ENCODE assay signal across 8 cellular contexts in genomic region chr17:42389135-42389417, GRCh38. TPM values are rescaled to one million over a fixed set of nuclear protein-coding genes. Genes with fewer than 3 reads are reported as not detected.
DNase-seq lines count a peak whose midpoint lies in the region; ATAC-seq and TF ChIP-seq lines count a peak whose summit lies in the region.

No MANE protein-coding gene starts in this region.

- DNase-seq in heart left ventricle (no peak), Right ventricle myocardium inferior (ENCODE audit: missing footprints) (no peak), SJSA1 (ENCODE audit: low read depth in 1 of 2, low spot score in 2 of 2) (no peak), fibroblast of the aortic adventitia (ENCODE audit: low read depth) (no peak), NCI-H146 (lab: John Stamatoyannopoulos, UW) (no peak), SIG-M5 (lab: John Stamatoyannopoulos, UW) (no peak)
- no peak for DNase-seq in effector CD8-positive, alpha-beta T cell (lab: John Stamatoyannopoulos, UW)

- H3K4me3 ChIP-seq in heart left ventricle (peak overlapping the region in 11 of 12 donors; percentile 21 to 100 (median 84)), SJSA1 (peak overlapping the region; percentile 10), fibroblast of the aortic adventitia (ENCODE audit: low read depth, low read length) (peak overlapping the region; percentile 59), skeletal muscle satellite cell (ENCODE audit: low read length) (peak overlapping the region; percentile 65)

- peaks cover 3 to 44% (median 24%) of the 10 kb centered on the region in 12 donors for H3K4me1 ChIP-seq in heart left ventricle
- peaks cover 15% of the 10 kb centered on the region for H3K4me1 ChIP-seq in SJSA1 (replicated peaks)
- peaks cover 18% of the 10 kb centered on the region for H3K4me1 ChIP-seq in skeletal muscle satellite cell (ENCODE audit: control insufficient read depth, insufficient read depth, low read length)

- intact Hi-C loops in heart left ventricle (cut with DNase I) (loop anchor here in 7 of 10 donors (2.0 to 5.0 kb wide), 3 partner anchors 18 to 67 kb away; no protein-coding TSS in a partner anchor), Right ventricle myocardium inferior (cut with DNase I) (loop anchor here (5.0 kb wide), 1 partner anchor 42 kb away; no protein-coding TSS in a partner anchor)

- H3K4me2 ChIP-seq in skeletal muscle satellite cell (ENCODE audit: low read length): peak overlapping the region; percentile 88

- H3K9ac ChIP-seq in skeletal muscle satellite cell (ENCODE audit: low read depth, low read length): peak overlapping the region; percentile 79

- H3K36me3 ChIP-seq in heart left ventricle (peaks cover 0 to 10% (median 0%) of the 10 kb centered on the region in 9 donors), SJSA1 (peaks cover 6% of the 10 kb centered on the region), skeletal muscle satellite cell (ENCODE audit: insufficient read depth, low read length) (no peaks in the 10 kb centered on the region)

- 1 to 7% (median 1%) methylated on average over 11 of the region's 11 CpGs for WGBS in heart left ventricle, 4 donors

- TF ChIP-seq POLR2A in heart left ventricle (IDR thresholded peaks at IDR 0.05): no peak

- H3K9me3 ChIP-seq in heart left ventricle: no peaks in the 10 kb centered on the region
- no peaks in the 10 kb centered on the region for H3K9me3 ChIP-seq in SJSA1 (replicated peaks)
- H3K9me3 ChIP-seq in skeletal muscle satellite cell (replicated peaks; ENCODE audit: low read length): no peaks in the 10 kb centered on the region

- H3K27ac ChIP-seq in heart left ventricle: peak overlapping the region; percentile 87 to 100 (median 96)
- peak overlapping the region; percentile 24; the same call in 1 of the 2 replicates for H3K27ac ChIP-seq in SJSA1

- TF ChIP-seq CTCF in heart left ventricle (IDR thresholded peaks at IDR 0.05): no peak
- TF ChIP-seq CTCF in fibroblast of the aortic adventitia (IDR thresholded peaks at IDR 0.05; ENCODE audit: insufficient read depth, low read length): no peak

- H3K27me3 ChIP-seq in heart left ventricle (no peaks in the 10 kb centered on the region), SJSA1 (replicated peaks) (no peaks in the 10 kb centered on the region), skeletal muscle satellite cell (ENCODE audit: control insufficient read depth, insufficient read depth, low read length) (no peaks in the 10 kb centered on the region)

- peak in 1 of 4 donors; percentile 44 for ATAC-seq in heart left ventricle
- ATAC-seq in Right ventricle myocardium inferior: no peak

RNA-seq across cellular contexts. Expression of gene STAT3, which starts 0.8 kb away (rescaled TPM):
- total RNA-seq in heart left ventricle: 100 to 1,000 TPM; 111 to 614 (median 148) TPM
- 100 to 1,000 TPM in 1 of 2 donors, 10 to 100 TPM in 1; 36.0 to 152 TPM for polyA plus RNA-seq in heart left ventricle
- total RNA-seq in Right ventricle myocardium inferior: 183 TPM
- 41.1 and 65.8 TPM in 2 replicates for total RNA-seq in SJSA1 (2014; rRNA removed; shearing (Covaris generic))
- total RNA-seq in fibroblast of the aortic adventitia (ENCODE audit: low replicate concordance): 103 and 137 TPM in 2 replicates
- 67.7 and 76.2 TPM in 2 replicates for total RNA-seq in skeletal muscle satellite cell (2012; rRNA removed)

RNA-seq across cellular contexts. Expression of gene CAVIN1, which starts 34.0 kb away (rescaled TPM):
- 100 to 1,000 TPM; 195 to 318 (median 253) TPM for total RNA-seq in heart left ventricle
- polyA plus RNA-seq in heart left ventricle: 100 to 1,000 TPM; 140 to 281 TPM
- 240 TPM for total RNA-seq in Right ventricle myocardium inferior
- 319 and 331 TPM in 2 replicates for total RNA-seq in SJSA1 (2014; rRNA removed; shearing (Covaris generic))
- total RNA-seq in fibroblast of the aortic adventitia (ENCODE audit: low replicate concordance): 639 and 721 TPM in 2 replicates
- total RNA-seq in skeletal muscle satellite cell (2012; rRNA removed): 663 and 678 TPM in 2 replicates

Comparison
In these comparisons a context has a peak if more than half of its experiments do, and no peak if none do; other contexts are left out.
1. H3K4me3 ChIP-seq: peak in every context shown above with its lines; median percentile 84 in heart left ventricle; 65 in skeletal muscle satellite cell; 59 in fibroblast of the aortic adventitia; 10 in SJSA1.